In genomic region chr10:9175200-9175599, GRCh38 we compare ENCODE assay signal across 21 cellular contexts.
DNase-seq lines count a peak whose midpoint lies in the region; ATAC-seq and TF ChIP-seq lines count a peak whose summit lies in the region.
"Had no signal": no experiment of that assay in that cellular context is flagged by ENCODE, and none has a peak within 500 bp of the region (broad histone marks: within the 10 kb centered on the region; RNA-seq: fewer than 3 reads in every experiment).

No MANE protein-coding gene starts in this region.

- H3K4me2 ChIP-seq in DND-41 (ENCODE audit: insufficient read depth, low read length), result peak overlapping the region; percentile 33; the same call in 1 of the 2 replicates

- H3K4me1 ChIP-seq in DND-41 (ENCODE audit: insufficient read depth, low read length) (peaks cover 16% of the 10 kb centered on the region), foreskin keratinocyte (no peaks in the 10 kb centered on the region), left ventricle myocardium inferior (no peaks in the 10 kb centered on the region)
- H3K4me1 ChIP-seq: ascending aorta, Peyer's patch had no signal

- H4K20me1 ChIP-seq in DND-41 (ENCODE audit: insufficient read depth, low read length), result no peaks in the 10 kb centered on the region

- H3K27me3 ChIP-seq in DND-41 (ENCODE audit: insufficient read depth, low read length, poor library complexity) (no peaks in the 10 kb centered on the region), foreskin keratinocyte (no peaks in the 10 kb centered on the region), left ventricle myocardium inferior (ENCODE audit: low read depth) (peaks cover 20% of the 10 kb centered on the region)
- H3K27me3 ChIP-seq: ascending aorta, Peyer's patch had no signal

- peaks cover 7% of the 10 kb centered on the region for H3K4me1 Mint-ChIP-seq in T-helper 17 cell

- no peak for TF ChIP-seq CTCF in DND-41 (IDR thresholded peaks at IDR 0.05; ENCODE audit: borderline replicate concordance, extremely low read depth, low read length, poor library complexity, severe bottlenecking)
- TF ChIP-seq CTCF in foreskin keratinocyte (conservative IDR thresholded peaks at IDR 0.05), result no peak
- no peak for TF ChIP-seq CTCF in left ventricle myocardium inferior (IDR thresholded peaks at IDR 0.05; ENCODE audit: borderline replicate concordance)

- H3K4me3 ChIP-seq in DND-41 (ENCODE audit: low read depth in 1 of 2, low read length in 2 of 2) (no peak overlapping the region), left ventricle myocardium inferior (no peak overlapping the region)
- H3K4me3 ChIP-seq: ascending aorta, Peyer's patch had no signal

- H3K9ac ChIP-seq in DND-41 (ENCODE audit: low read depth, low read length), result no peak overlapping the region

- intact Hi-C loops in left ventricle myocardium inferior (cut with micrococcal nuclease), result no loop called here

- peaks cover 25% of the 10 kb centered on the region for H3K27me3 Mint-ChIP-seq in T-helper 17 cell

- H3K36me3 Mint-ChIP-seq in T-helper 17 cell (ENCODE audit: low read depth), result no peaks in the 10 kb centered on the region

- H3K36me3 ChIP-seq in DND-41 (ENCODE audit: insufficient read depth, low read length) (no peaks in the 10 kb centered on the region), left ventricle myocardium inferior (no peaks in the 10 kb centered on the region)
- H3K36me3 ChIP-seq: ascending aorta, Peyer's patch had no signal

- DNase-seq in DND-41, result no peak
- peak; percentile 67 for DNase-seq in NCI-H226
- peak in 1 of 2 donors; percentile 12 for DNase-seq in foreskin keratinocyte
- no peak for DNase-seq in left ventricle myocardium inferior
- DNase-seq in NCI-H187 (lab: John Stamatoyannopoulos, UW), result no peak
- no peak for DNase-seq in T-helper 17 cell
- DNase-seq: AML-193; central memory CD4-positive, alpha-beta T cell; HFFc6; hypothalamus; islet precursor cell; KBM-7; NCI-H2029; NCI-H446; NK-92 treated with Interleukin-12 subunit alpha and Interleukin-12 subunit beta, amount 100 ng/mL, for 24 hours; nucleus accumbens; Peyer's patch; stimulated activated CD4-positive, alpha-beta T cell treated with anti-CD3 and anti-CD28 coated beads, Interleukin-4, amount 100 ng/mL, for 24 hours had no signal

- H3K4me3 Mint-ChIP-seq in T-helper 17 cell, result no peak overlapping the region
- H3K4me3 Mint-ChIP-seq: HFFc6 had no signal

- peak overlapping the region; percentile 30 for H3K27ac ChIP-seq in DND-41 (ENCODE audit: low read length)
- no peak overlapping the region for H3K27ac ChIP-seq in foreskin keratinocyte
- no peak overlapping the region for H3K27ac ChIP-seq in left ventricle myocardium inferior (replicated peaks)
- H3K27ac ChIP-seq: ascending aorta, Peyer's patch had no signal

- H3K9me3 ChIP-seq in DND-41 (ENCODE audit: insufficient read depth, low read length, severe bottlenecking) (no peaks in the 10 kb centered on the region), left ventricle myocardium inferior (replicated peaks) (peaks cover 6% of the 10 kb centered on the region), T-helper 17 cell (ENCODE audit: control insufficient read depth, low read length, poor library complexity, severe bottlenecking) (no peaks in the 10 kb centered on the region)
- H3K9me3 ChIP-seq: ascending aorta, Peyer's patch had no signal

- peak overlapping the region; percentile 34 for H2AFZ ChIP-seq in DND-41 (ENCODE audit: low read depth, low read length)

- H3K27ac Mint-ChIP-seq in T-helper 17 cell, result no peak overlapping the region
- H3K27ac Mint-ChIP-seq: HFFc6 had no signal

- ATAC-seq in DND-41 (ENCODE audit: insufficient read depth, low read depth), result peak; percentile 91
- peak; percentile 71 for ATAC-seq in GM18907 (IDR thresholded peaks at IDR 0.05; ENCODE audit: unreplicated experiment)
- ATAC-seq in foreskin keratinocyte, result peak; percentile 26
- no peak for ATAC-seq in SK-N-SH treated with all-trans-retinoic acid at 6 μM for 48 hours
- ATAC-seq in T-helper 17 cell, result no peak

- no peaks in the 10 kb centered on the region for H3K79me2 ChIP-seq in DND-41 (ENCODE audit: insufficient read depth, low read length)

TF ChIP-seq in SK-N-SH treated with all-trans-retinoic acid at 6 μM for 48 hours, 23 proteins besides CTCF, POLR2A, EP300 and RAD21:
- TF ChIP-seq ZNF8 (CRISPR knock-in tag; IDR thresholded peaks at IDR 0.05) (no peak), ZNF565 (CRISPR knock-in tag; conservative IDR thresholded peaks at IDR 0.05; ENCODE audit: low read depth) (no peak), BACH2 (CRISPR knock-in tag; IDR thresholded peaks at IDR 0.05; ENCODE audit: borderline replicate concordance) (no peak), ZFP30 (CRISPR knock-in tag; IDR thresholded peaks at IDR 0.05) (no peak), TOX (CRISPR knock-in tag; IDR thresholded peaks at IDR 0.05; ENCODE audit: borderline replicate concordance) (no peak), ZC3H10 (CRISPR knock-in tag; IDR thresholded peaks at IDR 0.05) (no peak)
- TF ChIP-seq, protein P1, sequence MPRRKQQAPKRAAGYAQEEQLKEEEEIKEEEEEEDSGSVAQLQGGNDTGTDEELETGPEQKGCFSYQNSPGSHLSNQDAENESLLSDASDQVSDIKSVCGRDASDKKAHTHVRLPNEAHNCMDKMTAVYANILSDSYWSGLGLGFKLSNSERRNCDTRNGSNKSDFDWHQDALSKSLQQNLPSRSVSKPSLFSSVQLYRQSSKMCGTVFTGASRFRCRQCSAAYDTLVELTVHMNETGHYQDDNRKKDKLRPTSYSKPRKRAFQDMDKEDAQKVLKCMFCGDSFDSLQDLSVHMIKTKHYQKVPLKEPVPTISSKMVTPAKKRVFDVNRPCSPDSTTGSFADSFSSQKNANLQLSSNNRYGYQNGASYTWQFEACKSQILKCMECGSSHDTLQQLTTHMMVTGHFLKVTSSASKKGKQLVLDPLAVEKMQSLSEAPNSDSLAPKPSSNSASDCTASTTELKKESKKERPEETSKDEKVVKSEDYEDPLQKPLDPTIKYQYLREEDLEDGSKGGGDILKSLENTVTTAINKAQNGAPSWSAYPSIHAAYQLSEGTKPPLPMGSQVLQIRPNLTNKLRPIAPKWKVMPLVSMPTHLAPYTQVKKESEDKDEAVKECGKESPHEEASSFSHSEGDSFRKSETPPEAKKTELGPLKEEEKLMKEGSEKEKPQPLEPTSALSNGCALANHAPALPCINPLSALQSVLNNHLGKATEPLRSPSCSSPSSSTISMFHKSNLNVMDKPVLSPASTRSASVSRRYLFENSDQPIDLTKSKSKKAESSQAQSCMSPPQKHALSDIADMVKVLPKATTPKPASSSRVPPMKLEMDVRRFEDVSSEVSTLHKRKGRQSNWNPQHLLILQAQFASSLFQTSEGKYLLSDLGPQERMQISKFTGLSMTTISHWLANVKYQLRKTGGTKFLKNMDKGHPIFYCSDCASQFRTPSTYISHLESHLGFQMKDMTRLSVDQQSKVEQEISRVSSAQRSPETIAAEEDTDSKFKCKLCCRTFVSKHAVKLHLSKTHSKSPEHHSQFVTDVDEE (CRISPR knock-in tag; IDR thresholded peaks at IDR 0.05), result no peak
- TF ChIP-seq, protein P2, sequence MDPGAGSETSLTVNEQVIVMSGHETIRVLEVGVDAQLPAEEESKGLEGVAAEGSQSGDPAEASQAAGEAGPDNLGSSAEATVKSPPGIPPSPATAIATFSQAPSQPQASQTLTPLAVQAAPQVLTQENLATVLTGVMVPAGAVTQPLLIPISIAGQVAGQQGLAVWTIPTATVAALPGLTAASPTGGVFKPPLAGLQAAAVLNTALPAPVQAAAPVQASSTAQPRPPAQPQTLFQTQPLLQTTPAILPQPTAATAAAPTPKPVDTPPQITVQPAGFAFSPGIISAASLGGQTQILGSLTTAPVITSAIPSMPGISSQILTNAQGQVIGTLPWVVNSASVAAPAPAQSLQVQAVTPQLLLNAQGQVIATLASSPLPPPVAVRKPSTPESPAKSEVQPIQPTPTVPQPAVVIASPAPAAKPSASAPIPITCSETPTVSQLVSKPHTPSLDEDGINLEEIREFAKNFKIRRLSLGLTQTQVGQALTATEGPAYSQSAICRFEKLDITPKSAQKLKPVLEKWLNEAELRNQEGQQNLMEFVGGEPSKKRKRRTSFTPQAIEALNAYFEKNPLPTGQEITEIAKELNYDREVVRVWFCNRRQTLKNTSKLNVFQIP (CRISPR knock-in tag; IDR thresholded peaks at IDR 0.05; ENCODE audit: borderline replicate concordance, low read depth), result no peak

Comparison
In these comparisons a context has a peak if more than half of its experiments do, and no peak if none do; other contexts are left out.
1. ATAC-seq: peak in DND-41 (single experiment), GM18907 (single experiment) and foreskin keratinocyte (single experiment); none in SK-N-SH treated with all-trans-retinoic acid at 6 μM for 48 hours (single experiment) and T-helper 17 cell (single experiment).